In the genomic region with DNA sequence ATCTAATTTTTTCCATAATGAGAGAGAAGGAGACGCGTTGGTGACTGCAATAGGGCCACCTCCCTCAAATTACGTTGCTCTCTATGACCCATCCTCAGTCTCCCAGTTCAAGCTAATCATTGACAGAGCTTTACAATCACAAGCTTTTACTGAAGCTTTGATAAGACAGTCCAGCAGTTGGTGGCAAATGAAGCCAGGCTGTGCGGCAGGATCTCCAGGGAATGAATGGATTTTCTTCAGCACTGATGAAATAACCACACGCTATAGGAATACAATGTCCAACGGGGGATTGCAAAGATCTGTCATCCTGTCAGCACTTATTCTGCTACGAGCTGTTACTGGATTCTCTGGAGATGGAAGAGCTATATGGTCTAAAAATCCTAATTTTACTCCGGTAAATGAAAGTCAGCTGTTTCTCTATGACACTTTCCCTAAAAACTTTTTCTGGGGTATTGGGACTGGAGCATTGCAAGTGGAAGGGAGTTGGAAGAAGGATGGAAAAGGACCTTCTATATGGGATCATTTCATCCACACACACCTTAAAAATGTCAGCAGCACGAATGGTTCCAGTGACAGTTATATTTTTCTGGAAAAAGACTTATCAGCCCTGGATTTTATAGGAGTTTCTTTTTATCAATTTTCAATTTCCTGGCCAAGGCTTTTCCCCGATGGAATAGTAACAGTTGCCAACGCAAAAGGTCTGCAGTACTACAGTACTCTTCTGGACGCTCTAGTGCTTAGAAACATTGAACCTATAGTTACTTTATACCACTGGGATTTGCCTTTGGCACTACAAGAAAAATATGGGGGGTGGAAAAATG, we compare ENCODE assay signal across 24 cellular contexts. TPM values are rescaled to one million over a fixed set of nuclear protein-coding genes. Genes with fewer than 3 reads are reported as not detected.
DNase-seq lines count a peak whose midpoint lies in the region; ATAC-seq, FAIRE-seq and TF ChIP-seq lines count a peak whose summit lies in the region.
"Had no signal": no experiment of that assay in that cellular context is flagged by ENCODE, and none has a peak within 500 bp of the region (broad histone marks: within the 10 kb centered on the region; RNA-seq: fewer than 3 reads in every experiment).

A gene (plus strand): TSS at position 168 of the 821 bp plus-strand sequence. CDS start 20 bp downstream, at position 188.

- 32 to 43% methylated on average over 10 to 12 of the region's 12 CpGs for WGBS in gastroesophageal sphincter (ENCODE audit: low coverage in 1 of 2), 2 donors

- TF ChIP-seq EP300 in gastroesophageal sphincter (IDR thresholded peaks at IDR 0.05): no peak

- no peak within 1 kb of the TSS for H3K4me3 ChIP-seq in cardiac fibroblast (replicated peaks in 1 of 2; ENCODE audit: low read depth in 2 of 2, low read length in 2 of 2)
- H3K4me3 ChIP-seq in left lung: no peak within 1 kb of the TSS
- H3K4me3 ChIP-seq in gastroesophageal sphincter: no peak within 1 kb of the TSS

- no peak for FAIRE-seq in urothelium cell line (lab: Jason Lieb, UNC)
- FAIRE-seq: HTR-8/SVneo had no signal

- ATAC-seq in left lung (peak; percentile 55), GM18858 (IDR thresholded peaks at IDR 0.05; ENCODE audit: unreplicated experiment) (no peak), gastroesophageal sphincter (no peak)
- ATAC-seq: stimulated activated naive CD8-positive, alpha-beta T cell treated with anti-CD3 and anti-CD28 coated beads, Interleukin-15, amount 100 ng/mL, for 72 hours had no signal

- no peak within 1 kb of the TSS for H3K27ac ChIP-seq in left lung
- H3K27ac ChIP-seq in gastroesophageal sphincter: no peak within 1 kb of the TSS
- H3K27ac ChIP-seq: RWPE1 had no signal

- intact Hi-C loops in left lung (cut with DNase I): no loop called here

- H3K27me3 ChIP-seq in left lung (no peaks in the 10 kb centered on the region), gastroesophageal sphincter (no peaks in the 10 kb centered on the region)

- H3K36me3 ChIP-seq in left lung (no peaks in the 10 kb centered on the region), gastroesophageal sphincter (no peaks in the 10 kb centered on the region)

- TF ChIP-seq CTCF in cardiac fibroblast (IDR thresholded peaks at IDR 0.05; ENCODE audit: low read depth, low read length): no peak
- no peak for TF ChIP-seq CTCF in left lung (IDR thresholded peaks at IDR 0.05)
- TF ChIP-seq CTCF in subcutaneous adipose tissue (IDR thresholded peaks at IDR 0.05; ENCODE audit: low read depth): no peak
- TF ChIP-seq CTCF in gastroesophageal sphincter (IDR thresholded peaks at IDR 0.05): no peak

- peak; percentile 3 for DNase-seq in NCI-H2227 (lab: John Stamatoyannopoulos, UW; ENCODE audit: unreplicated experiment)
- DNase-seq in NCI-H2227 treated with DMSO at 0.1 percent for 48 hours (lab: John Stamatoyannopoulos, UW): no peak
- DNase-seq in cardiac fibroblast (ENCODE audit: low read depth in 2 of 2): peak; percentile 15 to 27
- no peak for DNase-seq in left lung
- DNase-seq in urothelium cell line (ENCODE audit: low spot score): no peak
- DNase-seq: activated CD4-positive, CD25-positive, alpha-beta regulatory T cell treated with anti-CD3 and anti-CD28 coated beads, Interleukin-2, amount 50 U/mL, for 72 hours; activated CD8-positive, alpha-beta memory T cell treated with anti-CD3 and anti-CD28 coated beads, Interleukin-2, amount 50 U/mL, for 48 hours; activated naive CD4-positive, alpha-beta T cell treated with anti-CD3 and anti-CD28 coated beads for 36 hours; CD4-positive, alpha-beta memory T cell; effector memory CD4-positive, alpha-beta T cell; immature natural killer cell; NCI-H2029 treated with DMSO at 0.1 percent for 48 hours; NCI-H748 treated with DMSO at 0.1 percent for 48 hours; stimulated activated naive CD8-positive, alpha-beta T cell treated with anti-CD3 and anti-CD28 coated beads, Interleukin-15, amount 100 ng/mL, for 72 hours had no signal

- TF ChIP-seq POLR2A in gastroesophageal sphincter (IDR thresholded peaks at IDR 0.05): no peak

- H3K9me3 ChIP-seq in left lung: no peaks in the 10 kb centered on the region
- H3K9me3 ChIP-seq in gastroesophageal sphincter: no peaks in the 10 kb centered on the region

- H3K4me1 ChIP-seq in left lung (no peaks in the 10 kb centered on the region), gastroesophageal sphincter (no peaks in the 10 kb centered on the region)

RNA-seq across cellular contexts. Expression of the gene that starts here (rescaled TPM):
- total RNA-seq in left lung (1 to 10 TPM in 1 of 2 donors, under 1 TPM in 1; 0.34 to 2.2 TPM), subcutaneous adipose tissue (10 to 100 TPM in 3 of 4 donors, 1 to 10 TPM in 1; 9.1 to 50.3 (median 33.5) TPM), gastroesophageal sphincter (under 1 TPM in 2 of 4 donors, not detected in 2; 0.05 to 0.13 TPM)
- total RNA-seq: A172; activated naive CD4-positive, alpha-beta T cell treated with anti-CD3 and anti-CD28 coated beads for 36 hours; CD4-positive, alpha-beta memory T cell; G401; mesothelial cell of epicardium; osteocyte; T-helper 1 cell treated with Interleukin-12 subunit alpha and Interleukin-12 subunit beta and Interleukin-4 antibody, amounts not matched to agents 30 ng/mL and 1 ng/mL, for 36 hours had no signal

Comparison
In these comparisons a context has a peak if more than half of its experiments do, and no peak if none do; other contexts are left out.
1. DNase-seq: peak in NCI-H2227 (single experiment) and cardiac fibroblast (2 of 2); none in NCI-H2227 treated with DMSO at 0.1 percent for 48 hours (single experiment), left lung (0 of 2) and urothelium cell line (single experiment).